Comparison of ENCODE assay signal across 1 cellular context in the genomic region with DNA sequence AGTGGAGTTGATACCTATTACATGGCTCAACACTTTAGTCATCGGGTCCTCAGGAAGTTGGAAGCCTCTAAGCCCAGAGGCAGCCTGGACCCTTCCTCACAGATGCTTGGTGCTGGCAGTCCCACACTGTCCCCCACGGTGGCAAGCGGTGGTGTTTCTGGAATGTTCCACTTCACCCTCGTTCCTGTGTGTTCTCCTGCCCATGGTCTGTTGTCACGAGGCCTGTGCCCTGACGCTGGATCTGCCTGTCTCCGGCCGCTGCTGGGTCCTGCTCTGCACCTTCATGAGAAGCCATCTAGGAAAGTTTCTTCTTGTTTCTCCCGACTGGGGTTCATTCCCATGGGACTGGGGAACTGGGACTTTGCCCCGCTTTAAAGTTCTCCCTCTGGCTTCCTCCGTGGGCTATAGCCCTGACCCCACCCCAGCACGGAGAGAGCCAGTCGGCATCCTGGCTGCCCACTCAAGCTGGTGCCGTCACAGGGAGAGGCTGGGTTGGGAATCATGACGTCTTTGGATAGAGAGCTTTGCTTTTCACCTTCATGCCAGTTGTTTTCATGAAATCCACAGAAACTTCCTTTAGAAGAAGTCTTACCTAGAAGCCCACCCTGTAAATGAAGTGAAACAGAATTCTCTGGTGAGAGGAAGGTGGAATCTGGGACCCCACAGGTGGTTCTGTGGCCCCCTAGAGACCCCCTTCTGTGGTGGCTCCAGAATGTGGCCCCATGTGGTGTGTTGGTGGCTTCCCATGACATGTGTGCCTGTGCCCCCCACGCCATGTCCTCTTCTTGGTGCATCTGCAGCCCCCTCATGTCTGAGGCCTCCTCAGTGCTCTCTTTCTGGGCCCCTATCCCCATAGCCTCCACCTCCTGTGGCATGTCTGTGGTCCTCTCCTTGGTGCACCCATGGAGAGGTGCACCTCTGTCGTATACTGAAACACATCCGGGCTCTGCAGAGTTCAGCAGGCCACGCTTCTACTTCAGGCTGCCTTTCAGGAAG.
TF ChIP-seq lines count a peak whose summit lies in the region.

No MANE protein-coding gene starts in this region.

TF ChIP-seq in HepG2, 621 proteins besides CTCF, POLR2A, EP300 and RAD21:
- TF ChIP-seq SMYD3 (CRISPR knock-in tag; IDR thresholded peaks at IDR 0.05): no peak
- no peak for TF ChIP-seq ZFX (CRISPR knock-in tag; IDR thresholded peaks at IDR 0.05; ENCODE audit: low read depth)
- TF ChIP-seq, protein P1, sequence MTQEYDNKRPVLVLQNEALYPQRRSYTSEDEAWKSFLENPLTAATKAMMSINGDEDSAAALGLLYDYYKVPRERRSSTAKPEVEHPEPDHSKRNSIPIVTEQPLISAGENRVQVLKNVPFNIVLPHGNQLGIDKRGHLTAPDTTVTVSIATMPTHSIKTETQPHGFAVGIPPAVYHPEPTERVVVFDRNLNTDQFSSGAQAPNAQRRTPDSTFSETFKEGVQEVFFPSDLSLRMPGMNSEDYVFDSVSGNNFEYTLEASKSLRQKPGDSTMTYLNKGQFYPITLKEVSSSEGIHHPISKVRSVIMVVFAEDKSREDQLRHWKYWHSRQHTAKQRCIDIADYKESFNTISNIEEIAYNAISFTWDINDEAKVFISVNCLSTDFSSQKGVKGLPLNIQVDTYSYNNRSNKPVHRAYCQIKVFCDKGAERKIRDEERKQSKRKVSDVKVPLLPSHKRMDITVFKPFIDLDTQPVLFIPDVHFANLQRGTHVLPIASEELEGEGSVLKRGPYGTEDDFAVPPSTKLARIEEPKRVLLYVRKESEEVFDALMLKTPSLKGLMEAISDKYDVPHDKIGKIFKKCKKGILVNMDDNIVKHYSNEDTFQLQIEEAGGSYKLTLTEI (CRISPR knock-in tag; conservative IDR thresholded peaks at IDR 0.05): no peak
- no peak for TF ChIP-seq RARG (CRISPR knock-in tag; IDR thresholded peaks at IDR 0.05; ENCODE audit: low read depth)
- TF ChIP-seq, protein P2, sequence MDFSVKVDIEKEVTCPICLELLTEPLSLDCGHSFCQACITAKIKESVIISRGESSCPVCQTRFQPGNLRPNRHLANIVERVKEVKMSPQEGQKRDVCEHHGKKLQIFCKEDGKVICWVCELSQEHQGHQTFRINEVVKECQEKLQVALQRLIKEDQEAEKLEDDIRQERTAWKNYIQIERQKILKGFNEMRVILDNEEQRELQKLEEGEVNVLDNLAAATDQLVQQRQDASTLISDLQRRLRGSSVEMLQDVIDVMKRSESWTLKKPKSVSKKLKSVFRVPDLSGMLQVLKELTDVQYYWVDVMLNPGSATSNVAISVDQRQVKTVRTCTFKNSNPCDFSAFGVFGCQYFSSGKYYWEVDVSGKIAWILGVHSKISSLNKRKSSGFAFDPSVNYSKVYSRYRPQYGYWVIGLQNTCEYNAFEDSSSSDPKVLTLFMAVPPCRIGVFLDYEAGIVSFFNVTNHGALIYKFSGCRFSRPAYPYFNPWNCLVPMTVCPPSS (IDR thresholded peaks at IDR 0.05): no peak
- TF ChIP-seq IRF2 (CRISPR knock-in tag; IDR thresholded peaks at IDR 0.05): no peak
- TF ChIP-seq MXI1 (IDR thresholded peaks at IDR 0.05; ENCODE audit: borderline replicate concordance, low read depth, low read length): no peak
- TF ChIP-seq MAZ (IDR thresholded peaks at IDR 0.05; ENCODE audit: borderline replicate concordance, low read depth, low read length): no peak
- no peak for TF ChIP-seq MAZ (CRISPR knock-in tag; IDR thresholded peaks at IDR 0.05; ENCODE audit: low read depth)
- TF ChIP-seq, protein P3, sequence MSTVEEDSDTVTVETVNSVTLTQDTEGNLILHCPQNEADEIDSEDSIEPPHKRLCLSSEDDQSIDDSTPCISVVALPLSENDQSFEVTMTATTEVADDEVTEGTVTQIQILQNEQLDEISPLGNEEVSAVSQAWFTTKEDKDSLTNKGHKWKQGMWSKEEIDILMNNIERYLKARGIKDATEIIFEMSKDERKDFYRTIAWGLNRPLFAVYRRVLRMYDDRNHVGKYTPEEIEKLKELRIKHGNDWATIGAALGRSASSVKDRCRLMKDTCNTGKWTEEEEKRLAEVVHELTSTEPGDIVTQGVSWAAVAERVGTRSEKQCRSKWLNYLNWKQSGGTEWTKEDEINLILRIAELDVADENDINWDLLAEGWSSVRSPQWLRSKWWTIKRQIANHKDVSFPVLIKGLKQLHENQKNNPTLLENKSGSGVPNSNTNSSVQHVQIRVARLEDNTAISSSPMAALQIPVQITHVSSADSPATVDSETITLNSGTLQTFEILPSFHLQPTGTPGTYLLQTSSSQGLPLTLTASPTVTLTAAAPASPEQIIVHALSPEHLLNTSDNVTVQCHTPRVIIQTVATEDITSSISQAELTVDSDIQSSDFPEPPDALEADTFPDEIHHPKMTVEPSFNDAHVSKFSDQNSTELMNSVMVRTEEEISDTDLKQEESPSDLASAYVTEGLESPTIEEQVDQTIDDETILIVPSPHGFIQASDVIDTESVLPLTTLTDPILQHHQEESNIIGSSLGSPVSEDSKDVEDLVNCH (CRISPR knock-in tag; IDR thresholded peaks at IDR 0.05): no peak
- TF ChIP-seq, protein P4, sequence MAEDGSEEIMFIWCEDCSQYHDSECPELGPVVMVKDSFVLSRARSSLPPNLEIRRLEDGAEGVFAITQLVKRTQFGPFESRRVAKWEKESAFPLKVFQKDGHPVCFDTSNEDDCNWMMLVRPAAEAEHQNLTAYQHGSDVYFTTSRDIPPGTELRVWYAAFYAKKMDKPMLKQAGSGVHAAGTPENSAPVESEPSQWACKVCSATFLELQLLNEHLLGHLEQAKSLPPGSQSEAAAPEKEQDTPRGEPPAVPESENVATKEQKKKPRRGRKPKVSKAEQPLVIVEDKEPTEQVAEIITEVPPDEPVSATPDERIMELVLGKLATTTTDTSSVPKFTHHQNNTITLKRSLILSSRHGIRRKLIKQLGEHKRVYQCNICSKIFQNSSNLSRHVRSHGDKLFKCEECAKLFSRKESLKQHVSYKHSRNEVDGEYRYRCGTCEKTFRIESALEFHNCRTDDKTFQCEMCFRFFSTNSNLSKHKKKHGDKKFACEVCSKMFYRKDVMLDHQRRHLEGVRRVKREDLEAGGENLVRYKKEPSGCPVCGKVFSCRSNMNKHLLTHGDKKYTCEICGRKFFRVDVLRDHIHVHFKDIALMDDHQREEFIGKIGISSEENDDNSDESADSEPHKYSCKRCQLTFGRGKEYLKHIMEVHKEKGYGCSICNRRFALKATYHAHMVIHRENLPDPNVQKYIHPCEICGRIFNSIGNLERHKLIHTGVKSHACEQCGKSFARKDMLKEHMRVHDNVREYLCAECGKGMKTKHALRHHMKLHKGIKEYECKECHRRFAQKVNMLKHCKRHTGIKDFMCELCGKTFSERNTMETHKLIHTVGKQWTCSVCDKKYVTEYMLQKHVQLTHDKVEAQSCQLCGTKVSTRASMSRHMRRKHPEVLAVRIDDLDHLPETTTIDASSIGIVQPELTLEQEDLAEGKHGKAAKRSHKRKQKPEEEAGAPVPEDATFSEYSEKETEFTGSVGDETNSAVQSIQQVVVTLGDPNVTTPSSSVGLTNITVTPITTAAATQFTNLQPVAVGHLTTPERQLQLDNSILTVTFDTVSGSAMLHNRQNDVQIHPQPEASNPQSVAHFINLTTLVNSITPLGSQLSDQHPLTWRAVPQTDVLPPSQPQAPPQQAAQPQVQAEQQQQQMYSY (CRISPR knock-in tag; IDR thresholded peaks at IDR 0.05): no peak
- TF ChIP-seq TAF1 (CRISPR knock-in tag; IDR thresholded peaks at IDR 0.05): no peak
- no peak for TF ChIP-seq ZNF263 (CRISPR knock-in tag; IDR thresholded peaks at IDR 0.05)
- no peak for TF ChIP-seq ZNF251 (CRISPR knock-in tag; IDR thresholded peaks at IDR 0.05)
- TF ChIP-seq DR1 (CRISPR knock-in tag; IDR thresholded peaks at IDR 0.05): no peak
